8 cellular contexts compared by ENCODE assay signal in the genomic region with DNA sequence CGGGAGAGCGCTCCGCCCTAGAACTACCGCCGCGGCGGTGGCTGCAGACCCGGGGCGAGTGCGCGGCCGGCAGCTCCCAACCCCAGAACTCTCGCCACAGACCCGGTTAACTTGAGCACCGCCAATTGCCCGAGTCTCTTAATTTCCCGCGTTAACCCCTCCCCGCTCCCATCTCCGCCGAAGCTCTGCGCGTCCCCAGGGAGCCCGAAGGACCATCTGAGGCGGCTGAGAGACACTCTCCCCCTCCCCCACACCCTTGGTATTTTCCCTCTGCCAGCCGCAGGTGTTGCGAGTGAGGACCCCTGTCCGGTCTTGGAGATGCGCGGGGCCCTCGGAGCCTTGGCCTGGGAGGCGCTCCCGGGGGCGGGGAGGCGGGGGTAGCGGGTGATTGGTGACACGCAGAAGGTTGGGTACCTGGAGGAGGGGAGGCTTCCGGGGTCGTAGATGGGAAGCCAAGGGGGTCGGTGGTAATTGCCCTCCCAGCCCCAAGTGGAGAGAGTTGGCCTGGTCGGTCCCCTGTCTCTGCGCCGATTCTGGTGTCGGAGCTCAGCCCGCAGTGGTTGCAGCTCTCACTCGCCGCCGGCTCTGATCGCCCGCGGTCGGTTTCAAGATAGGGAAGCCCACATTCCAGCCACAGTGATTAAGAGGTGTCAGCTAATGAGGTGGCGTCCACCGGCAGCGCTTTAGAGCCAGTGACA. TPM values are rescaled to one million over a fixed set of nuclear protein-coding genes. Genes with fewer than 3 reads are reported as not detected.
DNase-seq lines count a peak whose midpoint lies in the region; ATAC-seq, FAIRE-seq and TF ChIP-seq lines count a peak whose summit lies in the region.

No MANE protein-coding gene starts in this region.

- whole genome bisulfite sequencing in heart right ventricle, 2 donors: 2% methylated on average over 52 to 55 of the region's 55 CpGs
- WGBS in psoas muscle, 3 donors: 3 to 5% (median 4%) methylated on average over 52 to 55 of the region's 55 CpGs

- intact Hi-C loops in heart right ventricle (cut with DNase I): loop anchor here in 2 of 10 donors (5.0 kb wide), 2 partner anchors 233 to 238 kb away; no protein-coding TSS in a partner anchor
- intact Hi-C loops in psoas muscle (cut with DNase I): loop anchor here (10.0 kb wide), 2 partner anchors 100 to 220 kb away; a partner anchor contains a TSS

- H3K9me3 ChIP-seq in heart right ventricle (no peaks in the 10 kb centered on the region), psoas muscle (no peaks in the 10 kb centered on the region)

- H3K36me3 ChIP-seq in heart right ventricle (no peaks in the 10 kb centered on the region), psoas muscle (ENCODE audit: insufficient read depth in 1 of 2, low read depth in 1 of 2) (no peaks in the 10 kb centered on the region)

- TF ChIP-seq CTCF in heart right ventricle (IDR thresholded peaks at IDR 0.05) (no peak), psoas muscle (IDR thresholded peaks at IDR 0.05) (no peak), D721Med (IDR thresholded peaks at IDR 0.05; ENCODE audit: insufficient read depth, missing control alignments) (no peak)

- ATAC-seq in HG03571 (IDR thresholded peaks at IDR 0.05; ENCODE audit: unreplicated experiment) (peak; percentile 13), heart right ventricle (peak in 5 of 8 donors; percentile 6 to 38 (median 28)), psoas muscle (peak in 1 of 4 donors; percentile 38)

- DNase-seq in COR-L47 (lab: John Stamatoyannopoulos, UW): peak; percentile 45
- DNase-seq in activated T-cell treated with anti-CD3 and anti-CD28 coated beads for 4 hours: peak; percentile 17
- peak; percentile 16 to 21 for DNase-seq in heart right ventricle
- no peak for DNase-seq in psoas muscle
- no peak for DNase-seq in medulla oblongata (ENCODE audit: extremely low spot score)
- no peak for DNase-seq in D721Med (ENCODE audit: insufficient read length, low spot score)
- no peak for DNase-seq in GOT3 (lab: John Stamatoyannopoulos, UW)

- H3K27ac ChIP-seq in heart right ventricle (peak overlapping the region in 1 of 10 donors; percentile 63), psoas muscle (no peak overlapping the region)

- peak overlapping the region; percentile 35 to 68 (median 56) for H3K4me3 ChIP-seq in heart right ventricle
- H3K4me3 ChIP-seq in psoas muscle: peak overlapping the region; percentile 68

- FAIRE-seq in D721Med (lab: Jason Lieb, UNC): no peak

- H3K4me1 ChIP-seq in heart right ventricle: peaks cover 4 to 23% (median 17%) of the 10 kb centered on the region in 9 donors
- peaks cover 7% of the 10 kb centered on the region for H3K4me1 ChIP-seq in psoas muscle

- H3K27me3 ChIP-seq in heart right ventricle: peaks cover 0 to 61% (median 11%) of the 10 kb centered on the region in 7 donors
- peaks cover 0 to 28% (median 0%) of the 10 kb centered on the region in 3 donors for H3K27me3 ChIP-seq in psoas muscle (ENCODE audit: insufficient read depth in 3 of 3, low read length in 2 of 3)

RNA-seq across cellular contexts. Expression of a gene that starts 0.9 kb away (rescaled TPM):
- total RNA-seq in heart right ventricle (10 to 100 TPM in 2 of 10 donors, 1 to 10 TPM in 8; 1.6 to 36.5 (median 6.9) TPM), psoas muscle (1 to 10 TPM in 2 of 4 donors, under 1 TPM in 2; 0.15 to 3.9 (median 1.4) TPM)
- polyA plus RNA-seq in heart right ventricle (1 to 10 TPM in 1 of 2 donors, under 1 TPM in 1; 0.99 to 6.1 TPM), psoas muscle (under 1 TPM; 0.08 to 0.21 (median 0.20) TPM)

RNA-seq across cellular contexts. Expression of a gene that starts 28.4 kb away (rescaled TPM):
- total RNA-seq in heart right ventricle: not detected
- not detected for polyA plus RNA-seq in heart right ventricle
- total RNA-seq in psoas muscle: not detected
- polyA plus RNA-seq in psoas muscle: not detected

Comparison
In these comparisons a context has a peak if more than half of its experiments do, and no peak if none do; other contexts are left out.
1. DNase-seq: peak in COR-L47 (single experiment), activated T-cell treated with anti-CD3 and anti-CD28 coated beads for 4 hours (single experiment) and heart right ventricle (2 of 2); none in psoas muscle (0 of 2), medulla oblongata (single experiment), D721Med (single experiment) and GOT3 (single experiment).